1 cellular context compared by ENCODE assay signal in the genomic region with DNA sequence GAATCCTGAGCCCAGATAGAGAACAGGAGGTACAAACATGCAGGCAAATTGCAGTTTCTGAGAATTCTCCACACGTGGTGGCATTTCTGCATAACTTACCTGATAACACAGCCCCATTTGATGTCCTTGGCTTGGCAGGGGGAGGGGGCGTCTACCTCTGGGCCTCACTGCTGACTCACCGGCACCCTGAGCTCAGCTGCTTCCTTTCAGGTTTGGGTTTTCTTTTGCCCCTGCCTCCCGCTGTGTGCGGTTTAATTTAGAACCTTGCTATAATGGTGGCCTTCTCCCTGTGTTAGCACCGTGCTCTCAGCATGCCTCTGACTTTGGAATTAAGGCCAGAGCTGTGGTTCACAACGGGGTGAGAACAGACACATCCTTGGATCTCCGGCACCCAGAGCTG.
TF ChIP-seq lines count a peak whose summit lies in the region.

No MANE protein-coding gene starts in this region.

TF ChIP-seq in H1, 55 proteins besides CTCF, POLR2A, EP300 and RAD21 (continued from another document):
- TF ChIP-seq KDM5A (IDR thresholded peaks at IDR 0.05; ENCODE audit: low read length) (no peak), KDM4A (IDR thresholded peaks at IDR 0.05; ENCODE audit: low read depth, low read length, severe bottlenecking) (peak; percentile 16), JUND (IDR thresholded peaks at IDR 0.05; ENCODE audit: low read length) (peak; percentile 81), KDM1A (IDR thresholded peaks at IDR 0.05; ENCODE audit: borderline replicate concordance, low read length) (no peak), TEAD4 (IDR thresholded peaks at IDR 0.05; ENCODE audit: low read depth, low read length) (peak; percentile 43; the same call in 1 of the 2 replicates), MAFK (IDR thresholded peaks at IDR 0.05; ENCODE audit: low read depth, low read length) (peak; percentile 68; the same call in 1 of the 2 replicates), SIN3A (conservative IDR thresholded peaks at IDR 0.05 in 1 of 2, IDR thresholded peaks at IDR 0.05 in 1 of 2; ENCODE audit: low read depth in 1 of 2, low read length in 2 of 2) (0 out of 4 replicates have a peak, but pooled peaks of 1 of the 2 experiments have one; percentile 67), BACH1 (IDR thresholded peaks at IDR 0.05; ENCODE audit: low read length) (peak; percentile 88), JUN (IDR thresholded peaks at IDR 0.05; ENCODE audit: low read depth, low read length) (peak; percentile 53; the same call in 1 of the 2 replicates), YY1 (IDR thresholded peaks at IDR 0.05; ENCODE audit: low read depth, low read length) (peak; percentile 63; the same call in 1 of the 2 replicates), SP1 (IDR thresholded peaks at IDR 0.05; ENCODE audit: low read depth, low read length) (0 out of 2 replicates have a peak, but pooled peaks have one; percentile 20), CTBP2 (IDR thresholded peaks at IDR 0.05; ENCODE audit: borderline replicate concordance, insufficient read depth, insufficient read length, low read length) (peak; percentile 70), RBBP5 (IDR thresholded peaks at IDR 0.05; ENCODE audit: borderline replicate concordance, low read depth, low read length) (peak; percentile 8; the same call in 1 of the 2 replicates), CHD1 (IDR thresholded peaks at IDR 0.05; ENCODE audit: low read depth, low read length) (no peak), CBX8 (IDR thresholded peaks at IDR 0.05; ENCODE audit: borderline replicate concordance, low read depth, low read length) (no peak), CBX5 (IDR thresholded peaks at IDR 0.05; ENCODE audit: low read depth, low read length) (no peak)
- TF ChIP-seq, protein P1, sequence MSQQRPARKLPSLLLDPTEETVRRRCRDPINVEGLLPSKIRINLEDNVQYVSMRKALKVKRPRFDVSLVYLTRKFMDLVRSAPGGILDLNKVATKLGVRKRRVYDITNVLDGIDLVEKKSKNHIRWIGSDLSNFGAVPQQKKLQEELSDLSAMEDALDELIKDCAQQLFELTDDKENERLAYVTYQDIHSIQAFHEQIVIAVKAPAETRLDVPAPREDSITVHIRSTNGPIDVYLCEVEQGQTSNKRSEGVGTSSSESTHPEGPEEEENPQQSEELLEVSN (IDR thresholded peaks at IDR 0.05): 0 out of 2 replicates have a peak, but pooled peaks have one; percentile 18
TF ChIP-seq in H1: peak in this region for 15.
